24 cellular contexts compared by ENCODE assay signal in the genomic region with DNA sequence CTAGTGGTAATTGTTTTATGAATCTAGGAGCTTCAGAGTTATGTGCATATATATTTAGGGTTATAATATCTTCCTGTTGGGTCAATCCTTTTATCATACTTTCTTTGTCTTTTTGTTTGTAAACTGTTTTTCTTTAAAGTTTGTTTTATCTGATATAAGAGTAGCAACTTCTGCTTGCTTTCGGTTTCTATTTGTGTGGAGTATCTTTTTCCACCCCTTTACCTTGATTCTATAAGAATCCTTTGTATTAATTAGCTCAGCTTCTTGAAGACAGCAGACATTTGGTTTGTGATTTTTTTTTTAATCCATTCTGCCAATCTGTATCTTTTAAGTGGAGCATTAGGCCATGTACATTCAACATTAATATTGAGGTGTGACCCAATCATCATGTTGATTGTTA. TPM values are rescaled to one million over a fixed set of nuclear protein-coding genes. Genes with fewer than 3 reads are reported as not detected.
DNase-seq lines count a peak whose midpoint lies in the region; ATAC-seq and TF ChIP-seq lines count a peak whose summit lies in the region.
"Had no signal": no experiment of that assay in that cellular context is flagged by ENCODE, and none has a peak within 500 bp of the region (broad histone marks: within the 10 kb centered on the region; RNA-seq: fewer than 3 reads in every experiment).

No MANE protein-coding gene starts in this region.

- H3K9me3 Mint-ChIP-seq in activated CD4-positive, alpha-beta T cell treated with anti-CD3 and anti-CD28 coated beads for 36 hours (ENCODE audit: low read depth), result peaks cover 53% of the 10 kb centered on the region
- H3K9me3 Mint-ChIP-seq in effector memory CD8-positive, alpha-beta T cell, result peaks cover 4 to 24% of the 10 kb centered on the region in 2 donors

- H3K4me3 Mint-ChIP-seq in activated CD4-positive, alpha-beta T cell treated with anti-CD3 and anti-CD28 coated beads for 36 hours, result no peak overlapping the region
- peak overlapping the region; percentile 47 for H3K4me3 Mint-ChIP-seq in T-helper 17 cell
- H3K4me3 Mint-ChIP-seq in effector memory CD8-positive, alpha-beta T cell, result peak overlapping the region; percentile 46 to 70

- POLR2A ChIA-PET in activated CD4-positive, alpha-beta T cell treated with anti-CD3 and anti-CD28 coated beads for 36 hours (lab: Charles Lee), result no interaction called here

- no peak overlapping the region for H3K4me3 ChIP-seq in DND-41 (ENCODE audit: low read depth in 1 of 2, low read length in 2 of 2)
- H3K4me3 ChIP-seq: dorsolateral prefrontal cortex, Peyer's patch had no signal

- no peak overlapping the region for H2AFZ ChIP-seq in DND-41 (ENCODE audit: low read depth, low read length)

- H3K27me3 Mint-ChIP-seq in activated CD4-positive, alpha-beta T cell treated with anti-CD3 and anti-CD28 coated beads for 36 hours, result no peaks in the 10 kb centered on the region
- no peaks in the 10 kb centered on the region for H3K27me3 Mint-ChIP-seq in T-helper 17 cell
- no peaks in the 10 kb centered on the region for H3K27me3 Mint-ChIP-seq in effector memory CD8-positive, alpha-beta T cell
- H3K27me3 Mint-ChIP-seq: progenitor cell of endocrine pancreas had no signal

- DNase-seq in activated CD4-positive, alpha-beta T cell treated with anti-CD3 and anti-CD28 coated beads for 36 hours, result no peak
- no peak for DNase-seq in activated CD4-positive, alpha-beta T cell treated with anti-CD3 and anti-CD28 coated beads for 1 hour
- DNase-seq in DND-41 (no peak), T-helper 17 cell (no peak), DMS153 (lab: John Stamatoyannopoulos, UW) (no peak)
- no peak for DNase-seq in effector memory CD8-positive, alpha-beta T cell
- no peak for DNase-seq in activated CD4-positive, CD25-positive, alpha-beta regulatory T cell treated with anti-CD3 and anti-CD28 coated beads, Interleukin-2, amount 50 U/mL, for 72 hours
- DNase-seq: activated CD4-positive, alpha-beta T cell treated with anti-CD3 and anti-CD28 coated beads for 4 hours; aorta; caudate nucleus; DMS79; dorsolateral prefrontal cortex; glutamatergic neuron; H7; NCI-H1048; NCI-H524 treated with DMSO at 0.1 percent for 48 hours; Peyer's patch; stimulated activated CD8-positive, alpha-beta memory T cell treated with anti-CD3 and anti-CD28 coated beads, Interleukin-4, amount 100 ng/mL, for 48 hours had no signal

- H3K9me3 ChIP-seq in DND-41 (ENCODE audit: insufficient read depth, low read length, severe bottlenecking), result peaks cover 41% of the 10 kb centered on the region
- no peaks in the 10 kb centered on the region for H3K9me3 ChIP-seq in T-helper 17 cell (ENCODE audit: control insufficient read depth, low read length, poor library complexity, severe bottlenecking)

- no peak overlapping the region for H3K9ac ChIP-seq in DND-41 (ENCODE audit: low read depth, low read length)

- intact Hi-C loops in activated CD4-positive, alpha-beta T cell treated with anti-CD3 and anti-CD28 coated beads for 36 hours (cut with DNase I, micrococcal nuclease), result loop anchor here in 1 of 2 experiments (10.0 kb wide), 3 partner anchors 704 to 1246 kb away; a partner anchor contains a TSS

- peaks cover 97% of the 10 kb centered on the region for H3K79me2 ChIP-seq in DND-41 (ENCODE audit: insufficient read depth, low read length)

- H3K27me3 ChIP-seq in DND-41 (ENCODE audit: insufficient read depth, low read length, poor library complexity), result no peaks in the 10 kb centered on the region
- H3K27me3 ChIP-seq: dorsolateral prefrontal cortex, Peyer's patch had no signal

- H4K20me1 ChIP-seq in DND-41 (ENCODE audit: insufficient read depth, low read length), result peaks cover 5% of the 10 kb centered on the region; the same call in 1 of the 2 replicates

- ATAC-seq in activated CD4-positive, alpha-beta T cell treated with anti-CD3 and anti-CD28 coated beads for 36 hours, result no peak
- ATAC-seq in DND-41 (ENCODE audit: insufficient read depth, low read depth) (0 out of 3 replicates have a peak, but pooled peaks have one; percentile 42), T-helper 17 cell (no peak), HG03025 (IDR thresholded peaks at IDR 0.05; ENCODE audit: low FRiP score, unreplicated experiment) (no peak)
- ATAC-seq in effector memory CD8-positive, alpha-beta T cell (replicated peaks), result peak; percentile 39

- H3K27ac ChIP-seq in DND-41 (ENCODE audit: low read length), result no peak overlapping the region
- H3K27ac ChIP-seq: dorsolateral prefrontal cortex, Peyer's patch had no signal

- peaks cover 69% of the 10 kb centered on the region for H3K36me3 Mint-ChIP-seq in activated CD4-positive, alpha-beta T cell treated with anti-CD3 and anti-CD28 coated beads for 36 hours (ENCODE audit: low read depth)
- peaks cover 7% of the 10 kb centered on the region for H3K36me3 Mint-ChIP-seq in T-helper 17 cell (ENCODE audit: low read depth)
- H3K36me3 Mint-ChIP-seq in effector memory CD8-positive, alpha-beta T cell (ENCODE audit: insufficient read depth), result peaks cover 10% of the 10 kb centered on the region

- no peak overlapping the region for H3K4me2 ChIP-seq in DND-41 (ENCODE audit: insufficient read depth, low read length)

- H3K27ac Mint-ChIP-seq in activated CD4-positive, alpha-beta T cell treated with anti-CD3 and anti-CD28 coated beads for 36 hours, result peak overlapping the region; percentile 53
- peak overlapping the region; percentile 42 for H3K27ac Mint-ChIP-seq in T-helper 17 cell
- peak overlapping the region; percentile 41 to 62 for H3K27ac Mint-ChIP-seq in effector memory CD8-positive, alpha-beta T cell
- H3K27ac Mint-ChIP-seq: progenitor cell of endocrine pancreas had no signal

- H3K4me1 Mint-ChIP-seq in activated CD4-positive, alpha-beta T cell treated with anti-CD3 and anti-CD28 coated beads for 36 hours, result peaks cover 21% of the 10 kb centered on the region
- peaks cover 13% of the 10 kb centered on the region for H3K4me1 Mint-ChIP-seq in T-helper 17 cell
- peaks cover 27 to 44% of the 10 kb centered on the region in 2 donors for H3K4me1 Mint-ChIP-seq in effector memory CD8-positive, alpha-beta T cell (ENCODE audit: low read depth in 2 of 2)

- H3K36me3 ChIP-seq in DND-41 (ENCODE audit: insufficient read depth, low read length), result peaks cover 30% of the 10 kb centered on the region

- peaks cover 5% of the 10 kb centered on the region; the same call in 1 of the 2 replicates for H3K4me1 ChIP-seq in DND-41 (ENCODE audit: insufficient read depth, low read length)
- H3K4me1 ChIP-seq: Peyer's patch had no signal

- no peak for TF ChIP-seq CTCF in DND-41 (IDR thresholded peaks at IDR 0.05; ENCODE audit: borderline replicate concordance, extremely low read depth, low read length, poor library complexity, severe bottlenecking)

- CTCF ChIA-PET in activated CD4-positive, alpha-beta T cell treated with anti-CD3 and anti-CD28 coated beads for 36 hours (lab: Charles Lee), result no interaction called here

RNA-seq across cellular contexts. Expression of a gene that starts 9.3 kb away (rescaled TPM):
- total RNA-seq in activated CD4-positive, alpha-beta T cell treated with anti-CD3 and anti-CD28 coated beads for 36 hours, result 10 to 100 TPM; 14.6 to 16.4 TPM
- total RNA-seq in T-helper 17 cell, result 10 to 100 TPM; 12.7 to 14.2 TPM

RNA-seq across cellular contexts. Expression of a gene that starts 25.2 kb away (rescaled TPM):
- total RNA-seq in activated CD4-positive, alpha-beta T cell treated with anti-CD3 and anti-CD28 coated beads for 36 hours, result not detected
- not detected for total RNA-seq in T-helper 17 cell
- total RNA-seq: A172, aorta, kidney epithelial cell, LHCN-M2, lung microvascular endothelial cell, Peyer's patch, progenitor cell of endocrine pancreas had no signal

Comparison
In these comparisons a context has a peak if more than half of its experiments do, and no peak if none do; other contexts are left out.
1. ATAC-seq: peak in DND-41 (single experiment) and effector memory CD8-positive, alpha-beta T cell (single experiment); none in activated CD4-positive, alpha-beta T cell treated with anti-CD3 and anti-CD28 coated beads for 36 hours (single experiment), T-helper 17 cell (single experiment) and HG03025 (single experiment).
2. Peak in every context shown above with its lines, with median percentiles within 50 percentile points of each other: H3K27ac Mint-ChIP-seq.